Comparison of ENCODE assay signal across 8 cellular contexts in the genomic region with DNA sequence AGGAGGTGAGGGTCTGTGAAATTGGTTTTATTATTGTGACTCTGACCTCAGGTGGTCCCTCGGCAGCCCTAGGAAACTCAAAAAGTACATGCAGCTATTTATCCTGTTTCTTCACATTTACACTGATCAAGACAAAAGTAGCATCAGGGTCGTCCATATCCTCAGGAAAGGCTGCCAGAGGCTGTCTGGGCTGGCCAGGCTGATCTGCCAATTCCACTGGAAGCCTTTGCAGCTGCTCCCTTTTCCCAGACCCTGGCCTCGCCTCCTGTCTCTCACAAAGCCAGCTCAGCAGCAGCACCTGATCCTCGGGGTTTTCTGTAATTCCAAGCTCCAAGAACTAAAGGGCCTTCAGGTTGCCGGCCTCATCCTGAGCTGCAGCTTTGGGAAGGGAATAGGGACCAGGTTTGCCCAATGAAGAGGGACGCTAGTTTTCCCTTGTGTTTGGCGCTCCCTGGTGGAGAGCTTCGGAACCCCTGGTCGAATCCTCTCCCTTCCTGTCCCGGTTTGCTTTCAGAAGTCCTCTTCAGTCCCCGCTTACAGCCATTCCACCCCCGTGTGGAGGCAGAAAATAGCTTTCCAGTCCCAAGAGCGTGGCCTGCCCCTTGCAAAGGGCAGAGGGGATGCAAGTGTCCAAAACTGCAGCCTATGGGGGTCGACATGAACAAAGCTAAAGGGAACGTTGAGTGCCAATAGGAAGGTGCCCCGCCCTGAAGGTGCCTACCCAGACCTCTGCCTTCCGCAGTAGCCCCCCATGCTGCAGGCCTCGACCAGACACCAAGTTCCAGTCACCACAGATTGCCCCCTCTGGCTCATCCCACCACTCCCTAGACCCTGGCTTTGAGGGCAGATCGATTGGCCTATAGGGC. TPM values are rescaled to one million over a fixed set of nuclear protein-coding genes. Genes with fewer than 3 reads are reported as not detected.
A peak's percentile ranks its signal among the peaks of the same experiment; 100 is the strongest.
DNase-seq lines count a peak whose midpoint lies in the region; ATAC-seq and TF ChIP-seq lines count a peak whose summit lies in the region.

No MANE protein-coding gene starts in this region.

- no peak overlapping the region for H3K9ac ChIP-seq in SK-N-MC (ENCODE audit: insufficient read length)

- intact Hi-C loops in cardiac septum (cut with DNase I), result loop anchor here (2.0 to 5.0 kb wide), 3 partner anchors 33 to 375 kb away; no protein-coding TSS in a partner anchor
- intact Hi-C loops in psoas muscle (cut with DNase I), result loop anchor here in 1 of 2 donors (10.0 kb wide), 1 partner anchor 211 kb away; no protein-coding TSS in a partner anchor

- no peak overlapping the region for H3K4me3 ChIP-seq in SK-N-MC
- H3K4me3 ChIP-seq in psoas muscle, result no peak overlapping the region

- peak; percentile 66 for TF ChIP-seq CTCF in psoas muscle (IDR thresholded peaks at IDR 0.05)

- H3K4me1 ChIP-seq in psoas muscle, result no peaks in the 10 kb centered on the region

- ATAC-seq in psoas muscle (peak in 2 of 4 donors; percentile 49), GM18907 (IDR thresholded peaks at IDR 0.05; ENCODE audit: unreplicated experiment) (no peak)

- no peaks in the 10 kb centered on the region for H3K27me3 ChIP-seq in psoas muscle (ENCODE audit: insufficient read depth in 3 of 3, low read length in 2 of 3)

- H3K27ac ChIP-seq in SK-N-MC (no peak overlapping the region), psoas muscle (no peak overlapping the region)

- WGBS in psoas muscle, 3 donors, result 25 to 27% (median 26%) methylated on average over 19 of the region's 19 CpGs

- H3K9me3 ChIP-seq in SK-N-MC (ENCODE audit: low read depth, low read length) (no peaks in the 10 kb centered on the region), psoas muscle (no peaks in the 10 kb centered on the region)

- peak; percentile 38 for DNase-seq in COLO668 (lab: John Stamatoyannopoulos, UW; ENCODE audit: unreplicated experiment)
- peak in 61 of 76 experiments; percentile 2 to 63 (median 37) for DNase-seq in HUDEP-2 (lab: John Stamatoyannopoulos, UW; ENCODE audit: unreplicated experiment in 76 of 76)
- DNase-seq in SK-N-MC (ENCODE audit: low read depth, low spot score), result peak; percentile 24
- peak; percentile 17 for DNase-seq in activated naive CD8-positive, alpha-beta T cell treated with anti-CD3 and anti-CD28 coated beads, Interleukin-2, amount 50 U/mL, for 16 hours (ENCODE audit: low read depth, low spot score)
- DNase-seq in cardiac septum (ENCODE audit: low spot score), result peak; percentile 89
- peak; percentile 60 to 79 for DNase-seq in psoas muscle
- no peak for DNase-seq in KG1 (lab: John Stamatoyannopoulos, UW)

- H3K36me3 ChIP-seq in SK-N-MC (ENCODE audit: insufficient read depth, low read length) (no peaks in the 10 kb centered on the region), psoas muscle (ENCODE audit: insufficient read depth in 1 of 2, low read depth in 1 of 2) (no peaks in the 10 kb centered on the region)

RNA-seq across cellular contexts. Expression of a gene that starts 13.4 kb away (rescaled TPM):
- total RNA-seq in cardiac septum (not detected), psoas muscle (not detected)
- polyA plus RNA-seq in psoas muscle, result not detected

RNA-seq across cellular contexts. Expression of a gene that starts 27.4 kb away (rescaled TPM):
- total RNA-seq in cardiac septum, result not detected
- not detected for total RNA-seq in psoas muscle
- polyA plus RNA-seq in psoas muscle, result not detected

RNA-seq across cellular contexts. Expression of a gene that starts 41.1 kb away (rescaled TPM):
- total RNA-seq in cardiac septum (not detected), psoas muscle (not detected)
- not detected for polyA plus RNA-seq in psoas muscle
